Comparison of ENCODE assay signal across 20 cellular contexts in genomic region chr12:6086316-6086715, GRCh38. TPM values are rescaled to one million over a fixed set of nuclear protein-coding genes. Genes with fewer than 3 reads are reported as not detected.
"Had no signal": no experiment of that assay in that cellular context is flagged by ENCODE, and none has a peak within 500 bp of the region (broad histone marks: within the 10 kb centered on the region; RNA-seq: fewer than 3 reads in every experiment).

No MANE protein-coding gene starts in this region.

- H2AFZ ChIP-seq: parathyroid adenoma had no signal

- H3K9me3 ChIP-seq: sigmoid colon, testis had no signal

- H3K36me3 ChIP-seq: sigmoid colon had no signal

- H3K27ac ChIP-seq: parathyroid adenoma, testis had no signal

- DNase-seq: activated B cell treated with CpG ODN at 0.5 μM for 24 hours; activated CD4-positive, alpha-beta T cell treated with anti-CD3 and anti-CD28 coated beads for 48 hours; activated CD8-positive, alpha-beta T cell treated with anti-CD3 and anti-CD28 coated beads for 36 hours; activated naive CD4-positive, alpha-beta T cell treated with anti-CD3 and anti-CD28 coated beads for 36 hours; activated T-cell treated with anti-CD3 and anti-CD28 coated beads, Interleukin-2, amount 50 U/mL, for 24 hours; central memory CD4-positive, alpha-beta T cell; erythroblast; foreskin melanocyte; glutamatergic neuron; kidney glomerular epithelial cell; naive thymus-derived CD4-positive, alpha-beta T cell; sigmoid colon; stimulated activated CD4-positive, alpha-beta T cell treated with anti-CD3 and anti-CD28 coated beads, Interleukin-4, amount 100 ng/mL, for 4 hours; T-cell; testis had no signal

- H3K4me3 ChIP-seq: dorsolateral prefrontal cortex, sigmoid colon, testis had no signal

- H3K9ac ChIP-seq: parathyroid adenoma had no signal

- H3K9me3 Mint-ChIP-seq: activated B cell treated with CpG ODN at 0.5 μM for 24 hours; activated CD8-positive, alpha-beta T cell treated with anti-CD3 and anti-CD28 coated beads for 36 hours; activated naive CD4-positive, alpha-beta T cell treated with anti-CD3 and anti-CD28 coated beads for 36 hours; activated T-cell treated with anti-CD3 and anti-CD28 coated beads, Interleukin-2, amount 50 U/mL, for 24 hours; brain; memory B cell; naive thymus-derived CD4-positive, alpha-beta T cell; stimulated activated memory B cell treated with anti-CD40 and anti-IgM and Interleukin-4, amounts not matched to agents 10 μg/mL and 1 μg/mL and 100 μg/mL, for 72 hours; T-cell had no signal

- H3K79me2 ChIP-seq: parathyroid adenoma had no signal

- H3K4me1 Mint-ChIP-seq: activated B cell treated with CpG ODN at 0.5 μM for 24 hours; memory B cell; stimulated activated memory B cell treated with anti-CD40 and anti-IgM and Interleukin-4, amounts not matched to agents 10 μg/mL and 1 μg/mL and 100 μg/mL, for 72 hours had no signal

- H3K27me3 Mint-ChIP-seq: brain had no signal

- H3K36me3 Mint-ChIP-seq: brain; memory B cell; naive thymus-derived CD4-positive, alpha-beta T cell; stimulated activated memory B cell treated with anti-CD40 and anti-IgM and Interleukin-4, amounts not matched to agents 10 μg/mL and 1 μg/mL and 100 μg/mL, for 72 hours; T-cell had no signal

- H3K4me3 Mint-ChIP-seq: activated B cell treated with CpG ODN at 0.5 μM for 24 hours; activated CD8-positive, alpha-beta T cell treated with anti-CD3 and anti-CD28 coated beads for 36 hours; activated naive CD4-positive, alpha-beta T cell treated with anti-CD3 and anti-CD28 coated beads for 36 hours; activated T-cell treated with anti-CD3 and anti-CD28 coated beads, Interleukin-2, amount 50 U/mL, for 24 hours; brain; memory B cell; naive thymus-derived CD4-positive, alpha-beta T cell; stimulated activated memory B cell treated with anti-CD40 and anti-IgM and Interleukin-4, amounts not matched to agents 10 μg/mL and 1 μg/mL and 100 μg/mL, for 72 hours; T-cell had no signal

- H3K27ac Mint-ChIP-seq: activated B cell treated with CpG ODN at 0.5 μM for 24 hours; activated CD8-positive, alpha-beta T cell treated with anti-CD3 and anti-CD28 coated beads for 36 hours; activated naive CD4-positive, alpha-beta T cell treated with anti-CD3 and anti-CD28 coated beads for 36 hours; activated T-cell treated with anti-CD3 and anti-CD28 coated beads, Interleukin-2, amount 50 U/mL, for 24 hours; memory B cell; naive thymus-derived CD4-positive, alpha-beta T cell; stimulated activated memory B cell treated with anti-CD40 and anti-IgM and Interleukin-4, amounts not matched to agents 10 μg/mL and 1 μg/mL and 100 μg/mL, for 72 hours; T-cell had no signal

- H3K27me3 ChIP-seq: dorsolateral prefrontal cortex, sigmoid colon, testis had no signal

- ATAC-seq: activated CD8-positive, alpha-beta T cell treated with anti-CD3 and anti-CD28 coated beads for 36 hours; naive thymus-derived CD4-positive, alpha-beta T cell; stimulated activated memory B cell treated with anti-CD40 and anti-IgM and Interleukin-4, amounts not matched to agents 10 μg/mL and 1 μg/mL and 100 μg/mL, for 72 hours; T-cell had no signal

RNA-seq across cellular contexts. Expression of gene VWF, which starts 38.2 kb away (rescaled TPM):
- total RNA-seq: activated B cell treated with CpG ODN at 0.5 μM for 24 hours; activated naive CD4-positive, alpha-beta T cell treated with anti-CD3 and anti-CD28 coated beads for 36 hours had no signal
- polyA plus RNA-seq: naive thymus-derived CD4-positive, alpha-beta T cell had no signal
